ENCODE assay signal across 21 cellular contexts in genomic region chr18:36655894-36656293, GRCh38.
"Had no signal": no experiment of that assay in that cellular context is flagged by ENCODE, and none has a peak within 500 bp of the region (broad histone marks: within the 10 kb centered on the region; RNA-seq: fewer than 3 reads in every experiment).

No MANE protein-coding gene starts in this region.

- DNase-seq: activated CD4-positive, alpha-beta T cell treated with anti-CD3 and anti-CD28 coated beads, Interleukin-2, amount 10 ng/mL, durations not matched to agents 7 days and 5 days; activated CD4-positive, CD25-positive, alpha-beta regulatory T cell treated with anti-CD3 and anti-CD28 coated beads, Interleukin-2, amount 50 U/mL, for 72 hours; activated CD8-positive, alpha-beta T cell treated with anti-CD3 and anti-CD28 coated beads for 36 hours; activated gamma-delta T cell; activated naive CD4-positive, alpha-beta T cell treated with anti-CD3 and anti-CD28 coated beads, Interleukin-2, amount 50 U/mL, for 16 hours; activated naive CD8-positive, alpha-beta T cell treated with anti-CD3 and anti-CD28 coated beads, Interleukin-2, amount 50 U/mL, for 24 hours; dorsolateral prefrontal cortex; effector memory CD8-positive, alpha-beta T cell; hippocampal formation; nephron progenitor cell; nucleus accumbens; right cardiac atrium; stimulated activated CD4-positive, alpha-beta T cell treated with anti-CD3 and anti-CD28 coated beads, Interleukin-4, amount 100 ng/mL, for 24 hours; stimulated activated naive CD4-positive, alpha-beta T cell treated with Interleukin-2 at 50 U/mL for 16 hours; upper lobe of right lung had no signal

- H3K36me3 ChIP-seq: esophagus muscularis mucosa, upper lobe of right lung had no signal

- ATAC-seq: activated CD8-positive, alpha-beta T cell treated with anti-CD3 and anti-CD28 coated beads for 36 hours; activated naive CD8-positive, alpha-beta T cell treated with anti-CD3 and anti-CD28 coated beads, Interleukin-2, amount 50 U/mL, for 24 hours; effector memory CD8-positive, alpha-beta T cell; upper lobe of right lung had no signal

- H3K4me1 Mint-ChIP-seq: activated CD4-positive, alpha-beta T cell treated with anti-CD3 and anti-CD28 coated beads, Interleukin-2, amount 10 ng/mL, durations not matched to agents 7 days and 5 days; activated naive CD8-positive, alpha-beta T cell treated with anti-CD3 and anti-CD28 coated beads, Interleukin-2, amount 50 U/mL, for 24 hours; central memory CD8-positive, alpha-beta T cell; memory B cell had no signal

- H3K9me3 Mint-ChIP-seq: activated CD4-positive, alpha-beta T cell treated with anti-CD3 and anti-CD28 coated beads, Interleukin-2, amount 10 ng/mL, durations not matched to agents 7 days and 5 days; activated CD8-positive, alpha-beta T cell treated with anti-CD3 and anti-CD28 coated beads for 36 hours; activated naive CD8-positive, alpha-beta T cell treated with anti-CD3 and anti-CD28 coated beads, Interleukin-2, amount 50 U/mL, for 24 hours; activated T-helper 1 cell treated with anti-CD3 and anti-CD28 coated beads, Interleukin-12 subunit alpha, Interleukin-12 subunit beta, Interleukin-2, Interleukin-4 antibody, amounts not matched to agents 30 ng/mL and 10 ng/mL and 1 ng/mL, durations not matched to agents 14 hours and 24 hours and 36 hours; central memory CD8-positive, alpha-beta T cell; effector memory CD8-positive, alpha-beta T cell; memory B cell; nephron progenitor cell; T-helper 2 cell treated with Interferon-gamma antibody and Interleukin-4, amounts not matched to agents 5 μg/mL and 100 μg/mL, for 36 hours had no signal

- H3K4me3 ChIP-seq: dorsolateral prefrontal cortex, esophagus muscularis mucosa, upper lobe of right lung had no signal

- H3K36me3 Mint-ChIP-seq: memory B cell had no signal

- H3K4me3 Mint-ChIP-seq: activated CD4-positive, alpha-beta T cell treated with anti-CD3 and anti-CD28 coated beads, Interleukin-2, amount 10 ng/mL, durations not matched to agents 7 days and 5 days; activated CD8-positive, alpha-beta T cell treated with anti-CD3 and anti-CD28 coated beads for 36 hours; activated naive CD8-positive, alpha-beta T cell treated with anti-CD3 and anti-CD28 coated beads, Interleukin-2, amount 50 U/mL, for 24 hours; activated T-helper 1 cell treated with anti-CD3 and anti-CD28 coated beads, Interleukin-12 subunit alpha, Interleukin-12 subunit beta, Interleukin-2, Interleukin-4 antibody, amounts not matched to agents 30 ng/mL and 10 ng/mL and 1 ng/mL, durations not matched to agents 14 hours and 24 hours and 36 hours; central memory CD8-positive, alpha-beta T cell; effector memory CD8-positive, alpha-beta T cell; memory B cell; nephron progenitor cell; T-helper 2 cell treated with Interferon-gamma antibody and Interleukin-4, amounts not matched to agents 5 μg/mL and 100 μg/mL, for 36 hours had no signal

- H3K27ac Mint-ChIP-seq: activated CD4-positive, alpha-beta T cell treated with anti-CD3 and anti-CD28 coated beads, Interleukin-2, amount 10 ng/mL, durations not matched to agents 7 days and 5 days; activated CD8-positive, alpha-beta T cell treated with anti-CD3 and anti-CD28 coated beads for 36 hours; activated naive CD8-positive, alpha-beta T cell treated with anti-CD3 and anti-CD28 coated beads, Interleukin-2, amount 50 U/mL, for 24 hours; activated T-helper 1 cell treated with anti-CD3 and anti-CD28 coated beads, Interleukin-12 subunit alpha, Interleukin-12 subunit beta, Interleukin-2, Interleukin-4 antibody, amounts not matched to agents 30 ng/mL and 10 ng/mL and 1 ng/mL, durations not matched to agents 14 hours and 24 hours and 36 hours; effector memory CD8-positive, alpha-beta T cell; memory B cell; nephron progenitor cell; T-helper 2 cell treated with Interferon-gamma antibody and Interleukin-4, amounts not matched to agents 5 μg/mL and 100 μg/mL, for 36 hours had no signal

- H3K9me3 ChIP-seq: esophagus muscularis mucosa, upper lobe of right lung had no signal

- H3K4me1 ChIP-seq: esophagus muscularis mucosa, parathyroid adenoma, upper lobe of right lung had no signal

- H3K27me3 Mint-ChIP-seq: activated naive CD8-positive, alpha-beta T cell treated with anti-CD3 and anti-CD28 coated beads, Interleukin-2, amount 50 U/mL, for 24 hours had no signal

- H3K27me3 ChIP-seq: dorsolateral prefrontal cortex, esophagus muscularis mucosa, upper lobe of right lung had no signal
